ENCODE assay signal across 36 cellular contexts in the genomic region with DNA sequence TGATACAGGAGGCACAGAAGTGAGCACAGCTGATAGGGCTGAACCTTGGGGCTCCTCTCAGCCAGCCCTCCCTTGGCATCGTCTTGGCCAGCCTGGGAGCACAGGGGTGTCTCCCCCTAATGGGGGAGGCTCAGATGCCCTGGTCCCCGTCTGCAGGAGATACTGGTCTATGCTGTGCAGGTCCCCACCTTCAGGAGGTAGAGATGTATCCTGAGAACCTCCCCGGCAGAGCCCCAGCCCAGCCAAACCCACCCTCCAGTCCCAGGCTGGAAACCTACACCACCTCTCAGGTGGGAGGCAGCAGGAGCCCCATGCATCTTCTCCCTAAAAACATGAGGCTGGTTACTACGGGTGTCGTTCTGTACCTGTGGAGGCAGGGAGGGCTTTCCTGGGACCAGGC. TPM values are rescaled to one million over a fixed set of nuclear protein-coding genes. Genes with fewer than 3 reads are reported as not detected.
"Had no signal": no experiment of that assay in that cellular context is flagged by ENCODE, and none has a peak within 500 bp of the region (broad histone marks: within the 10 kb centered on the region; RNA-seq: fewer than 3 reads in every experiment).

No MANE protein-coding gene starts in this region.

- DNase-seq: activated B cell treated with CpG ODN at 0.5 μM for 24 hours; activated CD4-positive, alpha-beta memory T cell treated with anti-CD3 and anti-CD28 coated beads for 36 hours; activated CD4-positive, alpha-beta T cell treated with anti-CD3 and anti-CD28 coated beads for 4 hours; activated CD4-positive, alpha-beta T cell treated with anti-CD3 and anti-CD28 coated beads, Interleukin-2, amount 10 ng/mL, durations not matched to agents 24 days and 14 days; activated CD4-positive, alpha-beta T cell treated with anti-CD3 and anti-CD28 coated beads, Interleukin-2, amount 50 U/mL, for 1 hour; activated CD4-positive, alpha-beta T cell treated with anti-CD3 and anti-CD28 coated beads, Interleukin-2, amount 50 U/mL, for 4 hours; activated CD4-positive, CD25-positive, alpha-beta regulatory T cell treated with anti-CD3 and anti-CD28 coated beads, Interleukin-2, amount 50 U/mL, for 72 hours; activated CD8-positive, alpha-beta memory T cell treated with anti-CD3 and anti-CD28 coated beads, Interleukin-2, amount 50 U/mL, for 4 hours; activated CD8-positive, alpha-beta T cell treated with anti-CD3 and anti-CD28 coated beads for 36 hours; activated effector memory CD4-positive, alpha-beta T cell treated with anti-CD3 and anti-CD28 coated beads, Interleukin-2, amount 50 U/mL, for 16 hours; activated gamma-delta T cell treated with Interleukin-2 at 50 U/mL for 16 hours; activated naive CD4-positive, alpha-beta T cell; activated naive CD4-positive, alpha-beta T cell treated with anti-CD3 and anti-CD28 coated beads for 36 hours; activated naive CD4-positive, alpha-beta T cell treated with anti-CD3 and anti-CD28 coated beads, Interleukin-2, amount 50 U/mL, for 16 hours; activated naive CD8-positive, alpha-beta T cell treated with anti-CD3 and anti-CD28 coated beads for 36 hours; activated T-cell treated with anti-CD3 and anti-CD28 coated beads for 4 hours; activated T-cell treated with anti-CD3 and anti-CD28 coated beads, Interleukin-2, amount 50 U/mL, for 1 hour; activated T-cell treated with anti-CD3 and anti-CD28 coated beads, Interleukin-2, amount 50 U/mL, for 4 hours; activated T-cell treated with anti-CD3 and anti-CD28 coated beads, Interleukin-2, amount 50 U/mL, for 72 hours; adrenal gland; amniotic stem cell; aorta; body of pancreas; brain microvascular endothelial cell; central memory CD4-positive, alpha-beta T cell; T-helper 1 cell; T-helper 2 cell; T-helper 9 cell had no signal

- H3K4me1 ChIP-seq: adrenal gland, body of pancreas, breast epithelium had no signal

- H3K27ac ChIP-seq: adrenal gland, body of pancreas, brain microvascular endothelial cell, breast epithelium, VCaP had no signal

- H3K4me3 Mint-ChIP-seq: activated B cell treated with CpG ODN at 0.5 μM for 24 hours; activated CD4-positive, alpha-beta memory T cell treated with anti-CD3 and anti-CD28 coated beads for 36 hours; activated CD4-positive, alpha-beta T cell treated with anti-CD3 and anti-CD28 coated beads, Interleukin-2, amount 10 ng/mL, durations not matched to agents 24 days and 14 days; activated CD8-positive, alpha-beta T cell treated with anti-CD3 and anti-CD28 coated beads for 36 hours; activated naive CD4-positive, alpha-beta T cell treated with anti-CD3 and anti-CD28 coated beads for 36 hours; activated naive CD8-positive, alpha-beta T cell treated with anti-CD3 and anti-CD28 coated beads for 36 hours; activated T-cell treated with anti-CD3 and anti-CD28 coated beads, Interleukin-2, amount 50 U/mL, for 4 hours; activated T-cell treated with anti-CD3 and anti-CD28 coated beads, Interleukin-2, amount 50 U/mL, for 72 hours; activated T-helper 1 cell treated with anti-CD3 and anti-CD28 coated beads, Interleukin-12 subunit alpha, Interleukin-12 subunit beta, Interleukin-2, Interleukin-4 antibody, amounts not matched to agents 30 ng/mL and 10 ng/mL and 1 ng/mL, durations not matched to agents 14 hours and 24 hours and 36 hours; activated T-helper 17 cell treated with anti-CD3 and anti-CD28 coated beads, Interleukin-2, amount 50 U/mL, for 72 hours; T-helper 1 cell treated with Interleukin-12 subunit alpha and Interleukin-12 subunit beta and Interleukin-4 antibody, amounts not matched to agents 30 μg/mL and 1 μg/mL, for 36 hours; T-helper 2 cell treated with Interferon-gamma antibody and Interleukin-4, amounts not matched to agents 5 μg/mL and 100 μg/mL, for 36 hours had no signal

- H3K4me1 Mint-ChIP-seq: activated B cell treated with CpG ODN at 0.5 μM for 24 hours; activated CD4-positive, alpha-beta T cell treated with anti-CD3 and anti-CD28 coated beads, Interleukin-2, amount 10 ng/mL, durations not matched to agents 24 days and 14 days; activated naive CD8-positive, alpha-beta T cell treated with anti-CD3 and anti-CD28 coated beads for 36 hours; activated T-helper 17 cell treated with anti-CD3 and anti-CD28 coated beads, Interleukin-2, amount 50 U/mL, for 72 hours had no signal

- H3K9me3 Mint-ChIP-seq: activated B cell treated with CpG ODN at 0.5 μM for 24 hours; activated CD4-positive, alpha-beta memory T cell treated with anti-CD3 and anti-CD28 coated beads for 36 hours; activated CD4-positive, alpha-beta T cell treated with anti-CD3 and anti-CD28 coated beads, Interleukin-2, amount 10 ng/mL, durations not matched to agents 24 days and 14 days; activated CD8-positive, alpha-beta T cell treated with anti-CD3 and anti-CD28 coated beads for 36 hours; activated naive CD4-positive, alpha-beta T cell treated with anti-CD3 and anti-CD28 coated beads for 36 hours; activated naive CD4-positive, alpha-beta T cell treated with anti-CD3 and anti-CD28 coated beads, Interleukin-2, amount 50 U/mL, for 72 hours; activated naive CD8-positive, alpha-beta T cell treated with anti-CD3 and anti-CD28 coated beads for 36 hours; activated T-cell treated with anti-CD3 and anti-CD28 coated beads, Interleukin-2, amount 50 U/mL, for 4 hours; activated T-cell treated with anti-CD3 and anti-CD28 coated beads, Interleukin-2, amount 50 U/mL, for 72 hours; activated T-helper 1 cell treated with anti-CD3 and anti-CD28 coated beads, Interleukin-12 subunit alpha, Interleukin-12 subunit beta, Interleukin-2, Interleukin-4 antibody, amounts not matched to agents 30 ng/mL and 10 ng/mL and 1 ng/mL, durations not matched to agents 14 hours and 24 hours and 36 hours; activated T-helper 17 cell treated with anti-CD3 and anti-CD28 coated beads, Interleukin-2, amount 50 U/mL, for 72 hours; T-helper 1 cell treated with Interleukin-12 subunit alpha and Interleukin-12 subunit beta and Interleukin-4 antibody, amounts not matched to agents 30 μg/mL and 1 μg/mL, for 36 hours; T-helper 2 cell treated with Interferon-gamma antibody and Interleukin-4, amounts not matched to agents 5 μg/mL and 100 μg/mL, for 36 hours had no signal

- H3K36me3 Mint-ChIP-seq: activated CD4-positive, alpha-beta memory T cell treated with anti-CD3 and anti-CD28 coated beads for 36 hours; activated naive CD4-positive, alpha-beta T cell treated with anti-CD3 and anti-CD28 coated beads, Interleukin-2, amount 50 U/mL, for 72 hours; activated naive CD8-positive, alpha-beta T cell treated with anti-CD3 and anti-CD28 coated beads for 36 hours had no signal

- H3K27me3 ChIP-seq: adrenal gland, body of pancreas, brain microvascular endothelial cell, breast epithelium had no signal

- H3K9me3 ChIP-seq: adrenal gland, body of pancreas, breast epithelium had no signal

- H3K4me3 ChIP-seq: adrenal gland, body of pancreas, breast epithelium had no signal

- H3K36me3 ChIP-seq: adrenal gland, brain microvascular endothelial cell, breast epithelium had no signal

- ATAC-seq: activated CD8-positive, alpha-beta T cell treated with anti-CD3 and anti-CD28 coated beads for 36 hours; activated naive CD4-positive, alpha-beta T cell treated with anti-CD3 and anti-CD28 coated beads, Interleukin-2, amount 50 U/mL, for 72 hours; activated T-cell treated with anti-CD3 and anti-CD28 coated beads, Interleukin-2, amount 50 U/mL, for 4 hours; activated T-cell treated with anti-CD3 and anti-CD28 coated beads, Interleukin-2, amount 50 U/mL, for 72 hours; activated T-helper 17 cell treated with anti-CD3 and anti-CD28 coated beads, Interleukin-2, amount 50 U/mL, for 72 hours; body of pancreas had no signal

- H3K27ac Mint-ChIP-seq: activated B cell treated with CpG ODN at 0.5 μM for 24 hours; activated CD4-positive, alpha-beta memory T cell treated with anti-CD3 and anti-CD28 coated beads for 36 hours; activated CD4-positive, alpha-beta T cell treated with anti-CD3 and anti-CD28 coated beads, Interleukin-2, amount 10 ng/mL, durations not matched to agents 24 days and 14 days; activated CD8-positive, alpha-beta T cell treated with anti-CD3 and anti-CD28 coated beads for 36 hours; activated naive CD4-positive, alpha-beta T cell treated with anti-CD3 and anti-CD28 coated beads for 36 hours; activated naive CD4-positive, alpha-beta T cell treated with anti-CD3 and anti-CD28 coated beads, Interleukin-2, amount 50 U/mL, for 72 hours; activated naive CD8-positive, alpha-beta T cell treated with anti-CD3 and anti-CD28 coated beads for 36 hours; activated T-cell treated with anti-CD3 and anti-CD28 coated beads, Interleukin-2, amount 50 U/mL, for 72 hours; activated T-helper 1 cell treated with anti-CD3 and anti-CD28 coated beads, Interleukin-12 subunit alpha, Interleukin-12 subunit beta, Interleukin-2, Interleukin-4 antibody, amounts not matched to agents 30 ng/mL and 10 ng/mL and 1 ng/mL, durations not matched to agents 14 hours and 24 hours and 36 hours; activated T-helper 17 cell treated with anti-CD3 and anti-CD28 coated beads, Interleukin-2, amount 50 U/mL, for 72 hours; T-helper 1 cell treated with Interleukin-12 subunit alpha and Interleukin-12 subunit beta and Interleukin-4 antibody, amounts not matched to agents 30 μg/mL and 1 μg/mL, for 36 hours; T-helper 2 cell treated with Interferon-gamma antibody and Interleukin-4, amounts not matched to agents 5 μg/mL and 100 μg/mL, for 36 hours had no signal

- H3K27me3 Mint-ChIP-seq: activated CD4-positive, alpha-beta memory T cell treated with anti-CD3 and anti-CD28 coated beads for 36 hours; activated CD8-positive, alpha-beta T cell treated with anti-CD3 and anti-CD28 coated beads for 36 hours; activated naive CD8-positive, alpha-beta T cell treated with anti-CD3 and anti-CD28 coated beads for 36 hours had no signal

RNA-seq across cellular contexts. Expression of a gene that starts 38.7 kb away (rescaled TPM):
- total RNA-seq: activated B cell treated with CpG ODN at 0.5 μM for 24 hours; activated CD4-positive, alpha-beta memory T cell treated with anti-CD3 and anti-CD28 coated beads for 36 hours; activated CD4-positive, alpha-beta T cell treated with anti-CD3 and anti-CD28 coated beads, Interleukin-2, amount 10 ng/mL, durations not matched to agents 24 days and 14 days; activated CD8-positive, alpha-beta memory T cell treated with anti-CD3 and anti-CD28 coated beads for 36 hours; activated CD8-positive, alpha-beta T cell treated with anti-CD3 and anti-CD28 coated beads for 36 hours; activated naive CD4-positive, alpha-beta T cell treated with anti-CD3 and anti-CD28 coated beads for 36 hours; activated naive CD4-positive, alpha-beta T cell treated with anti-CD3 and anti-CD28 coated beads, Interleukin-2, amount 50 U/mL, for 72 hours; activated naive CD8-positive, alpha-beta T cell treated with anti-CD3 and anti-CD28 coated beads for 36 hours; activated T-cell treated with anti-CD3 and anti-CD28 coated beads, Interleukin-2, amount 50 U/mL, for 4 hours; activated T-cell treated with anti-CD3 and anti-CD28 coated beads, Interleukin-2, amount 50 U/mL, for 72 hours; activated T-helper 1 cell treated with anti-CD3 and anti-CD28 coated beads, Interleukin-12 subunit alpha, Interleukin-12 subunit beta, Interleukin-2, Interleukin-4 antibody, amounts not matched to agents 30 ng/mL and 10 ng/mL and 1 ng/mL, durations not matched to agents 14 hours and 24 hours and 36 hours had no signal
